17 cellular contexts compared by ENCODE assay signal in the genomic region with DNA sequence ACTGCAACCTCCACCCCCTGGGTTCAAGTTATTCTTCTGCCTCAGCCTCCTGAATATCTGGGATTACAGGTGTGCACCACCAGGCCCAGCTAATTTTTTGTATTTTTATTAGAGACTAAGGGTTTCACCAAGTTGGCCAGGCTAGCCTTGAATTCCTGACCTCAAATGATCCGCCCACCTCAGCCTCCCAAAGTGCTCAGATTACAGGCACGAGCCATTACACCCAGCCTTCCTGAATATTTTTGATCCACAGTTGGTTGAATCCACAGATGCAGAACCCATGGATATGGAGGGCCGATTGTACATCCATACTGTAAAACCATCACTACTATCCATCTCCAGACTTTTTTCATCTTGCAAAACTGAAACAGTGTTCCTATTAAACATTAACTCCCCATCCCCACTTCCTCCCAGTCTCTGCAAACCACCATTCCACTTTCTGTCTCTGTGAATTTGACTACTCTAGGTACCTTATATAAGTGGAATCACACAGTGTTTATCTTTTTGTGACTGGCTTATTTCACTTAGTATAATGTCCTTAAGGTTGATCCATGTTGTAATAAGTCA.
"Had no signal": no experiment of that assay in that cellular context is flagged by ENCODE, and none has a peak within 500 bp of the region (broad histone marks: within the 10 kb centered on the region; RNA-seq: fewer than 3 reads in every experiment).

No MANE protein-coding gene starts in this region.

- DNase-seq: activated CD4-positive, alpha-beta T cell treated with anti-CD3 and anti-CD28 coated beads, Interleukin-2, amount 50 U/mL, for 4 hours; activated gamma-delta T cell; adrenal gland; foreskin melanocyte; left ventricle myocardium superior; mucosa of descending colon; naive B cell; sigmoid colon; spleen; stimulated activated CD4-positive, alpha-beta T cell treated with anti-CD3 and anti-CD28 coated beads, Interleukin-4, amount 100 ng/mL, for 4 hours; stimulated activated naive B cell treated with anti-CD40 and anti-IgM and Interleukin-4, amounts not matched to agents 10 μg/mL and 1 μg/mL and 100 μg/mL, for 72 hours; thyroid gland had no signal

- ATAC-seq: left ventricle myocardium superior; mucosa of descending colon; stimulated activated naive B cell treated with anti-CD40 and anti-IgM and Interleukin-4, amounts not matched to agents 10 μg/mL and 1 μg/mL and 100 μg/mL, for 72 hours had no signal

- H3K4me3 ChIP-seq: adrenal gland, breast epithelium, coronary artery, mucosa of descending colon, sigmoid colon, spleen, thyroid gland had no signal

- H3K27ac ChIP-seq: adrenal gland, breast epithelium, coronary artery, neutrophil, spleen, thyroid gland had no signal

- H3K4me1 ChIP-seq: adrenal gland, breast epithelium had no signal

- H3K36me3 ChIP-seq: adrenal gland, breast epithelium, neutrophil, sigmoid colon, spleen, thyroid gland had no signal

- H3K9me3 ChIP-seq: adrenal gland, breast epithelium, mucosa of descending colon, neutrophil, sigmoid colon, thyroid gland had no signal

- FAIRE-seq: astrocyte, keratinocyte had no signal

- H3K27me3 ChIP-seq: adrenal gland, breast epithelium, neutrophil, sigmoid colon, spleen, thyroid gland had no signal
